1 cellular context compared by ENCODE assay signal in genomic region chr6:149389509-149390297, GRCh38.
TF ChIP-seq lines count a peak whose summit lies in the region.

No MANE protein-coding gene starts in this region.

TF ChIP-seq in endothelial cell of umbilical vein, 7 proteins besides CTCF, POLR2A, EP300 and RAD21:
- TF ChIP-seq FOS (IDR thresholded peaks at IDR 0.05; ENCODE audit: borderline replicate concordance, insufficient read depth, low read length) (peak; percentile 18), GATA2 (IDR thresholded peaks at IDR 0.05; ENCODE audit: insufficient read depth, insufficient read length, low read depth, low read length) (no peak)
